In the genomic region with DNA sequence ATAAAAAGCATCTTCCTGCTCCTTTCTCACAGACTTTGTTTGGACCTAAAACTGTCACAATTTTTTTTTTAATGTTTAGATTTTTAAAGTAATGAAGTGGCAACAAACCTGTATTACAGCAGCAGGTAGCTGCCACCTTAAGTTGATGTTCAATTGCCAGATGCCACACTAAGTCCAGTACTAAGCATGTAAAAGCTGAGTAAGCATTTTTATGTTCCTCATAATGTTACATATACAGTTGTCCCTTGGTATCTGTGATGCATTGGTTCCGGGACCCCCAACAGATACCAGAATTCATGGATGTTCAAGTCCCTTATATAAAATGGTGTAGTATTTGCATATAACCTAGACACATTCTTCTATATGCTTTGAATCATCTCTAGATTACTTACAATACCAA, we compare ENCODE assay signal across 22 cellular contexts. TPM values are rescaled to one million over a fixed set of nuclear protein-coding genes. Genes with fewer than 3 reads are reported as not detected.
DNase-seq lines count a peak whose midpoint lies in the region; ATAC-seq, FAIRE-seq and TF ChIP-seq lines count a peak whose summit lies in the region.
"Had no signal": no experiment of that assay in that cellular context is flagged by ENCODE, and none has a peak within 500 bp of the region (broad histone marks: within the 10 kb centered on the region; RNA-seq: fewer than 3 reads in every experiment).

No MANE protein-coding gene starts in this region.

- TF ChIP-seq POLR2A in breast epithelium (IDR thresholded peaks at IDR 0.05) (no peak), K562 (conservative IDR thresholded peaks at IDR 0.05) (no peak)

- H2AFZ ChIP-seq in K562 (ENCODE audit: low read depth, low read length) = no peak overlapping the region

- BruUV-seq in MCF 10A (replicated peaks; lab: Mats Ljungman, UMichigan) (no TSS peak), K562 (replicated peaks; lab: Mats Ljungman, UMichigan) (no TSS peak)

- H3K9me3 ChIP-seq in breast epithelium = no peaks in the 10 kb centered on the region
- H3K9me3 ChIP-seq in K562 (replicated peaks; ENCODE audit: control insufficient read depth, insufficient read depth, low read depth, low read length) = no peaks in the 10 kb centered on the region
- no peaks in the 10 kb centered on the region for H3K9me3 ChIP-seq in MG63

- no peak overlapping the region for H3K9ac ChIP-seq in K562 (ENCODE audit: insufficient read depth in 1 of 2, low read depth in 2 of 2, low read length in 2 of 2)
- H3K9ac ChIP-seq: BLaER1 had no signal

- intact Hi-C loops in MCF 10A (cut with micrococcal nuclease) (loop anchor here (10.0 kb wide), 1 partner anchor 190 kb away; no protein-coding TSS in a partner anchor), breast epithelium (cut with DNase I; ENCODE audit: low total_unique reads) (no loop called here), K562 (cut with micrococcal nuclease) (no loop called here)

- H3K4me3 Mint-ChIP-seq in MCF 10A (ENCODE audit: unreplicated experiment) = no peak overlapping the region
- no peak overlapping the region for H3K4me3 Mint-ChIP-seq in HFFc6
- no peak overlapping the region for H3K4me3 Mint-ChIP-seq in stimulated activated effector memory CD8-positive, alpha-beta T cell treated with anti-CD3 and anti-CD28 coated beads, Interleukin-12 subunit alpha, Interleukin-12 subunit beta, amount 100 ng/mL, for 72 hours

- CTCF ChIA-PET in MCF 10A (lab: Yijun Ruan, JAX) (interaction anchor here (0.6 to 0.7 kb wide), 4 partner anchors 18 to 258 kb away, joined by 3 to 4 read pairs (median 3); no protein-coding TSS in a partner anchor), K562 (lab: Yijun Ruan, JAX; ENCODE audit: low intra/inter-chr PET ratio) (no interaction called here)

- peaks cover 47% of the 10 kb centered on the region for H3K79me2 ChIP-seq in K562 (ENCODE audit: control insufficient read depth, insufficient read depth, low read length)

- H3K4me3 ChIP-seq in breast epithelium (no peak overlapping the region), K562 (no peak overlapping the region), MG63 (no peak overlapping the region)
- H3K4me3 ChIP-seq: BLaER1 had no signal

- TF ChIP-seq CTCF in MCF 10A (IDR thresholded peaks at IDR 0.05; ENCODE audit: unreplicated experiment) = no peak
- no peak for TF ChIP-seq CTCF in breast epithelium (IDR thresholded peaks at IDR 0.05)
- no peak for TF ChIP-seq CTCF in HFFc6 (IDR thresholded peaks at IDR 0.05)
- no peak for TF ChIP-seq CTCF in K562 (IDR thresholded peaks at IDR 0.05 in 2 of 3, conservative IDR thresholded peaks at IDR 0.05 in 1 of 3; ENCODE audit: insufficient read depth in 2 of 3, low read depth in 1 of 3, low read length in 3 of 3)

- H3K27ac ChIP-seq in breast epithelium = no peak overlapping the region
- no peak overlapping the region for H3K27ac ChIP-seq in K562 (ENCODE audit: extremely low read depth, low read depth, low read length)
- H3K27ac ChIP-seq: BLaER1 had no signal

- H3K4me2 ChIP-seq in K562 (ENCODE audit: insufficient read depth, low read length) = no peak overlapping the region
- H3K4me2 ChIP-seq: BLaER1 had no signal

- FAIRE-seq in K562 (lab: Jason Lieb, UNC) = no peak
- FAIRE-seq: H54 had no signal

- H3K27me3 Mint-ChIP-seq in MCF 10A (ENCODE audit: insufficient read depth, unreplicated experiment) (no peaks in the 10 kb centered on the region), HFFc6 (ENCODE audit: insufficient read depth) (peaks cover 2% of the 10 kb centered on the region; the same call in 1 of the 2 replicates)

- DNase-seq in MCF 10A (ENCODE audit: unreplicated experiment) (no peak), breast epithelium (ENCODE audit: low spot score in 2 of 2) (no peak), HFFc6 (no peak), K562 (ENCODE audit: extremely low read depth in 1 of 4, low spot score in 3 of 4) (no peak), anterior cingulate cortex (lab: John Stamatoyannopoulos, UW) (no peak), NCI-H128 (lab: John Stamatoyannopoulos, UW; ENCODE audit: unreplicated experiment) (no peak), MG63 (no peak)
- DNase-seq in stimulated activated effector memory CD8-positive, alpha-beta T cell treated with anti-CD3 and anti-CD28 coated beads, Interleukin-12 subunit alpha, Interleukin-12 subunit beta, amount 100 ng/mL, for 72 hours (ENCODE audit: low spot score in 2 of 2) = no peak
- DNase-seq: COR-L47, DMS 273 treated with DMSO at 0.1 percent for 48 hours, DND-41, Kasumi-1, NCI-H1105, NCI-H1694 treated with DMSO at 0.1 percent for 48 hours, NCI-H2107, NCI-H2227 treated with DMSO at 0.1 percent for 48 hours, NCI-H510A treated with DMSO at 0.1 percent for 48 hours, NCI-H82, OCI-M1, Right ventricle myocardium superior had no signal

- H3K9me1 ChIP-seq in K562 (ENCODE audit: control insufficient read depth, insufficient read depth, low read length) = no peaks in the 10 kb centered on the region

- H3K4me1 Mint-ChIP-seq in MCF 10A (ENCODE audit: insufficient read depth, unreplicated experiment) = peaks cover 38% of the 10 kb centered on the region
- peaks cover 68% of the 10 kb centered on the region for H3K4me1 Mint-ChIP-seq in HFFc6 (ENCODE audit: low read depth)
- peaks cover 39% of the 10 kb centered on the region for H3K4me1 Mint-ChIP-seq in stimulated activated effector memory CD8-positive, alpha-beta T cell treated with anti-CD3 and anti-CD28 coated beads, Interleukin-12 subunit alpha, Interleukin-12 subunit beta, amount 100 ng/mL, for 72 hours

- no peaks in the 10 kb centered on the region for H3K27me3 ChIP-seq in breast epithelium
- no peaks in the 10 kb centered on the region for H3K27me3 ChIP-seq in K562 (ENCODE audit: control insufficient read depth in 2 of 2, insufficient read depth in 2 of 2, low read length in 2 of 2)
- no peaks in the 10 kb centered on the region for H3K27me3 ChIP-seq in MG63
- H3K27me3 ChIP-seq: BLaER1 had no signal

- no peak for ATAC-seq in K562
- no peak for ATAC-seq in stimulated activated effector memory CD8-positive, alpha-beta T cell treated with anti-CD3 and anti-CD28 coated beads, Interleukin-12 subunit alpha, Interleukin-12 subunit beta, amount 100 ng/mL, for 72 hours

- TF ChIP-seq EP300 in K562 (IDR thresholded peaks at IDR 0.05; ENCODE audit: low read length) = no peak

- POLR2A ChIA-PET in MCF 10A (lab: Yijun Ruan, JAX) (no interaction called here), K562 (lab: Yijun Ruan, JAX) (interaction anchor here (1.6 kb wide), 1 partner anchor 12 kb away, joined by 4 read pairs; no protein-coding TSS in a partner anchor)

- no peaks in the 10 kb centered on the region for H3K9me3 Mint-ChIP-seq in MCF 10A (ENCODE audit: unreplicated experiment)
- no peaks in the 10 kb centered on the region for H3K9me3 Mint-ChIP-seq in HFFc6
- no peaks in the 10 kb centered on the region for H3K9me3 Mint-ChIP-seq in stimulated activated effector memory CD8-positive, alpha-beta T cell treated with anti-CD3 and anti-CD28 coated beads, Interleukin-12 subunit alpha, Interleukin-12 subunit beta, amount 100 ng/mL, for 72 hours

- peaks cover 41% of the 10 kb centered on the region for H3K36me3 Mint-ChIP-seq in MCF 10A (ENCODE audit: insufficient read depth, unreplicated experiment)
- peaks cover 34% of the 10 kb centered on the region for H3K36me3 Mint-ChIP-seq in HFFc6 (ENCODE audit: low read depth)
- H3K36me3 Mint-ChIP-seq in stimulated activated effector memory CD8-positive, alpha-beta T cell treated with anti-CD3 and anti-CD28 coated beads, Interleukin-12 subunit alpha, Interleukin-12 subunit beta, amount 100 ng/mL, for 72 hours = peaks cover 58% of the 10 kb centered on the region

- no peaks in the 10 kb centered on the region for H3K36me3 ChIP-seq in breast epithelium
- peaks cover 75% of the 10 kb centered on the region for H3K36me3 ChIP-seq in K562 (ENCODE audit: control insufficient read depth, insufficient read depth, low read length)
- H3K36me3 ChIP-seq in MG63 = peaks cover 85% of the 10 kb centered on the region

- H3K4me1 ChIP-seq in breast epithelium = no peaks in the 10 kb centered on the region
- no peaks in the 10 kb centered on the region for H3K4me1 ChIP-seq in K562 (replicated peaks in 1 of 2; ENCODE audit: control insufficient read depth in 2 of 2, insufficient read depth in 2 of 2, low read length in 2 of 2)
- H3K4me1 ChIP-seq: BLaER1 had no signal

- 86% methylated on average over 1 of the region's 1 CpG for WGBS in K562 (ENCODE audit: insufficient coverage, low coverage, missing lambda C conversion rate)

- H3K27ac Mint-ChIP-seq in MCF 10A (ENCODE audit: low read depth, unreplicated experiment) (peak overlapping the region; percentile 73), HFFc6 (peak overlapping the region; percentile 12; the same call in 1 of the 2 replicates)
- H3K27ac Mint-ChIP-seq in stimulated activated effector memory CD8-positive, alpha-beta T cell treated with anti-CD3 and anti-CD28 coated beads, Interleukin-12 subunit alpha, Interleukin-12 subunit beta, amount 100 ng/mL, for 72 hours = peak overlapping the region; percentile 82

- TF ChIP-seq RAD21 in K562 (CRISPR knock-in tag; conservative IDR thresholded peaks at IDR 0.05 in 1 of 2, IDR thresholded peaks at IDR 0.05 in 1 of 2) = no peak

- in situ Hi-C loops in K562 (cut with MboI) = no loop called here

- H4K20me1 ChIP-seq in K562 (replicated peaks; ENCODE audit: control insufficient read depth, insufficient read depth, low read length) = no peaks in the 10 kb centered on the region; the same call in 1 of the 2 replicates

RNA-seq across cellular contexts. Expression of gene TNRC6A, which starts 45.1 kb away (rescaled TPM):
- total RNA-seq in MCF 10A (2022) (41.6 and 50.3 TPM in 2 replicates), breast epithelium (10 to 100 TPM; 49.3 to 84.9 (median 59.6) TPM), K562 (2014; rRNA removed) (14.1 and 22.3 TPM in 2 replicates), K562 (2014; rRNA removed; fragmentation: Illumina TruSeq; extraction: Trizol) (23.8 and 24.5 TPM in 2 replicates), K562 (2015; rRNA removed; fragmentation: Illumina TruSeq; extraction: Trizol) (27.0 and 32.1 TPM in 2 replicates), K562 (2021) (27.2 and 28.8 TPM in 2 replicates)
- 10 to 100 TPM; 40.7 to 49.3 (median 41.7) TPM for total RNA-seq in HFFc6 (2021; fragmentation: NEBNext Ultra II Directional; extraction: Animal tissue kit (Norgen Biotek cat#: 25700))
- total RNA-seq in K562 (2011; cell fraction: chromatin; rRNA removed; ENCODE audit: low replicate concordance) = 77.7 and 239 TPM in 2 replicates
- total RNA-seq in K562 (2011; cell fraction: nucleolus; rRNA removed) = 50.4 and 82.1 TPM in 2 replicates
- total RNA-seq in K562 (2011; cell fraction: nucleoplasm; rRNA removed) = 101 and 163 TPM in 2 replicates
- polyA plus RNA-seq in K562 (2011; rRNA removed) (30.0 and 35.1 TPM in 2 replicates), K562 (2014; fragmentation: Illumina TruSeq; extraction: Trizol) (23.5 and 31.0 TPM in 2 replicates), K562 (2014; fragmentation: Nextera tagmentation; extraction: Ambion mirVana) (1 to 10 TPM; 3.4 to 4.6 TPM), K562 (2014; rRNA removed) (23.3 and 26.6 TPM in 2 replicates)
- polyA plus RNA-seq in K562 (2011; cell fraction: cytosol; rRNA removed) = 23.6 and 25.6 TPM in 2 replicates
- 91.0 and 105 TPM in 2 replicates for polyA plus RNA-seq in K562 (2011; cell fraction: nucleus; rRNA removed)
- polyA plus RNA-seq in K562 (2012) = 16.5 and 19.6 TPM in 2 replicates
- 58.6 and 67.8 TPM in 2 replicates for polyA minus RNA-seq in K562 (2011; rRNA and poly(A)+ RNA removed)
- 15.6 and 17.5 TPM in 2 replicates for polyA minus RNA-seq in K562 (2011; cell fraction: cytosol; rRNA and poly(A)+ RNA removed)
- 51.7 and 77.9 TPM in 2 replicates for polyA minus RNA-seq in K562 (2011; cell fraction: nucleus; rRNA and poly(A)+ RNA removed)
- 9.2 and 12.7 TPM in 2 replicates for total RNA-seq in MG63 (2014; rRNA removed; shearing (Covaris generic); ENCODE audit: low replicate concordance)

Comparison
In these comparisons a context has a peak if more than half of its experiments do, and no peak if none do; other contexts are left out.
1. H3K27ac Mint-ChIP-seq: peak in every context shown above with its lines; median percentile 82 in stimulated activated effector memory CD8-positive, alpha-beta T cell treated with anti-CD3 and anti-CD28 coated beads, Interleukin-12 subunit alpha, Interleukin-12 subunit beta, amount 100 ng/mL, for 72 hours; 73 in MCF 10A; 12 in HFFc6.